ENCODE assay signal across 8 cellular contexts in the genomic region with DNA sequence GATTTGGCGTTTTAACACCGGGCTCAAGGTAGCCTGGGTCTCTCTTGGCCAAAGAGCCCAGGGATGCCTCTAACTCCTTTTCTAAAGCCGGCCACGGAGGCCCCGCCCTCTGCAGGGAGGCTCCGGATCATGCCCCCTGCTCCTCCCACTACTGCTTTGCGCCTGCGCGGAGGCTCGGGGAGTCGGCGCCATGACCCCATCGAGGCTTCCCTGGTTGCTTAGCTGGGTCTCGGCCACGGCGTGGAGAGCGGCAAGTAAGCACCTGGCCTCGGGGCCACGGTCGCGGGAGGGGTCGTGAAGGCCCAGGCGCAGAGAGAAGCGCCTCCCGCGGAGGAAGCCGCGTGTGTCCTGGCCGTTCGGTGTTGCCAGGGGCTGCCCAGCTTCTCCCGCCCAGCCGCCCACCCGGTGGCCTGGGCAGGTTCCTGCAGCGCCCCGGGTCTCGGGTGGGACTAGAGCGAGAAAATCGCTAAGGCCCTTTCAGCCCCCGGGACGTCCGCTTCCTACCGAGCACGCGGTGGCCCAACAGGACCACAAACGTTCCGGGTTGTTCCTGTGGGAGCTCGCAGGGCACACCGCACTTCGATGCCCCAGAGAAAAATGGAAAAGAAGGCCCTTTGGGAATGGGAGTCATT. TPM values are rescaled to one million over a fixed set of nuclear protein-coding genes. Genes with fewer than 3 reads are reported as not detected.
DNase-seq lines count a peak whose midpoint lies in the region; ATAC-seq, FAIRE-seq and TF ChIP-seq lines count a peak whose summit lies in the region.

SDHAF4 (plus strand) TSS at position 180 of the 632 bp plus-strand sequence; CDS start at position 191, 11 bp downstream.

- TF ChIP-seq CTCF in kidney (IDR thresholded peaks at IDR 0.05; ENCODE audit: borderline replicate concordance, extremely low read depth, insufficient read depth): no peak

- peak within 1 kb of the TSS; percentile 87 to 89 for H3K9ac ChIP-seq in kidney (ENCODE audit: low read length in 2 of 2)

- ATAC-seq in GM19043 (IDR thresholded peaks at IDR 0.05; ENCODE audit: low read depth, unreplicated experiment) (peak; percentile 97), HG03354 (IDR thresholded peaks at IDR 0.05; ENCODE audit: poor library complexity, severe bottlenecking, unreplicated experiment) (peak; percentile 100)

- DNase-seq in AML-193 (lab: John Stamatoyannopoulos, UW): peak; percentile 85 to 91
- DNase-seq in NCI-H446 (lab: John Stamatoyannopoulos, UW): peak; percentile 81 to 90
- DNase-seq in activated CD4-positive, CD25-positive, alpha-beta regulatory T cell treated with anti-CD3 and anti-CD28 coated beads, Interleukin-2, amount 50 U/mL, for 72 hours: peak; percentile 97
- DNase-seq in cerebellar nuclear complex (lab: John Stamatoyannopoulos, UW): peak; percentile 47 to 90
- DNase-seq in kidney: peak; percentile 97
- peak; percentile 88 to 93 for DNase-seq in stimulated activated CD4-positive, alpha-beta T cell treated with anti-CD3 and anti-CD28 coated beads, Interleukin-15, amount 100 ng/mL, for 1 hour (ENCODE audit: low read depth in 1 of 2, low spot score in 1 of 2)

- H3K4me1 ChIP-seq in kidney (ENCODE audit: control insufficient read depth in 1 of 2, insufficient read depth in 1 of 2, low read depth in 1 of 2, low read length in 2 of 2): peaks cover 0 to 2% of the 10 kb centered on the region in 2 donors

- intact Hi-C loops in kidney (cut with DNase I): no loop called here

- FAIRE-seq in kidney (lab: Jason Lieb, UNC): no peak

- peak within 1 kb of the TSS; percentile 79 to 86 for H3K4me3 ChIP-seq in kidney (ENCODE audit: low read length in 2 of 2)

- peak within 1 kb of the TSS; percentile 88 to 95 for H3K27ac ChIP-seq in kidney (ENCODE audit: low read depth in 2 of 2, low read length in 2 of 2)

- no peaks in the 10 kb centered on the region for H3K36me3 ChIP-seq in kidney (ENCODE audit: control insufficient read depth in 1 of 2, insufficient read depth in 2 of 2, low read length in 2 of 2)

- no peaks in the 10 kb centered on the region for H3K9me3 ChIP-seq in kidney (ENCODE audit: control insufficient read depth in 1 of 2, low read length in 2 of 2)

RNA-seq across cellular contexts. Expression of gene SDHAF4, which starts in this region (rescaled TPM):
- total RNA-seq in kidney: 14.5 TPM
- polyA plus RNA-seq in kidney (ENCODE audit: insufficient read depth, low read depth, low replicate concordance): 25.6 TPM

Comparison
In these comparisons a context has a peak if more than half of its experiments do, and no peak if none do; other contexts are left out.
1. Peak in every context shown above with its lines: DNase-seq, ATAC-seq, H3K4me3 ChIP-seq and H3K27ac ChIP-seq.